Comparison of ENCODE assay signal across 1 cellular context in genomic region chr14:71372411-71372838, GRCh38.
TF ChIP-seq lines count a peak whose summit lies in the region.

No MANE protein-coding gene starts in this region.

TF ChIP-seq in HEK293, 187 proteins besides CTCF, POLR2A, EP300 and RAD21 (continued from another document):
- no peak for TF ChIP-seq PBX3 (CRISPR knock-in tag; IDR thresholded peaks at IDR 0.05)
- no peak for TF ChIP-seq GLIS2 (tag by site-specific recombination; IDR thresholded peaks at IDR 0.05)
- TF ChIP-seq ZNF585B (tag by site-specific recombination; IDR thresholded peaks at IDR 0.05) = no peak
- TF ChIP-seq ZNF266 (tag by site-specific recombination; IDR thresholded peaks at IDR 0.05; ENCODE audit: low read depth) = no peak
- no peak for TF ChIP-seq ZNF157 (tag by site-specific recombination; IDR thresholded peaks at IDR 0.05)
- TF ChIP-seq KLF10 (tag by site-specific recombination; IDR thresholded peaks at IDR 0.05) = no peak
- TF ChIP-seq ZFP37 (tag by site-specific recombination; IDR thresholded peaks at IDR 0.05) = no peak
- TF ChIP-seq SALL2 (tag by site-specific recombination; IDR thresholded peaks at IDR 0.05; ENCODE audit: borderline replicate concordance) = no peak
- TF ChIP-seq KLF8 (tag by site-specific recombination; IDR thresholded peaks at IDR 0.05) = no peak
- TF ChIP-seq ZNF837 (tag by site-specific recombination; IDR thresholded peaks at IDR 0.05) = no peak
- TF ChIP-seq ZNF776 (tag by site-specific recombination; IDR thresholded peaks at IDR 0.05; ENCODE audit: borderline replicate concordance) = no peak
- no peak for TF ChIP-seq AEBP2 (tag by site-specific recombination; IDR thresholded peaks at IDR 0.05; ENCODE audit: borderline replicate concordance)
- no peak for TF ChIP-seq ZNF514 (tag by site-specific recombination; IDR thresholded peaks at IDR 0.05)
- TF ChIP-seq ZNF501 (tag by site-specific recombination; IDR thresholded peaks at IDR 0.05) = no peak
- TF ChIP-seq FEZF1 (tag by site-specific recombination; IDR thresholded peaks at IDR 0.05) = peak; percentile 76
- TF ChIP-seq GLI2 (tag by site-specific recombination; IDR thresholded peaks at IDR 0.05; ENCODE audit: borderline replicate concordance, low read depth) = peak; percentile 87
- TF ChIP-seq ZNF600 (tag by site-specific recombination; IDR thresholded peaks at IDR 0.05) = no peak
- no peak for TF ChIP-seq ZNF510 (tag by site-specific recombination; IDR thresholded peaks at IDR 0.05; ENCODE audit: insufficient replicate concordance)
- no peak for TF ChIP-seq ZNF549 (tag by site-specific recombination; IDR thresholded peaks at IDR 0.05)
- no peak for TF ChIP-seq ZNF133 (tag by site-specific recombination; IDR thresholded peaks at IDR 0.05)
- TF ChIP-seq MYNN (tag by site-specific recombination; IDR thresholded peaks at IDR 0.05; ENCODE audit: borderline replicate concordance) = no peak
- TF ChIP-seq YY1 (tag by site-specific recombination; IDR thresholded peaks at IDR 0.05) = no peak
- TF ChIP-seq ZNF18 (tag by site-specific recombination; IDR thresholded peaks at IDR 0.05) = peak; percentile 46; the same call in 1 of the 2 replicates
- TF ChIP-seq PRDM2 (tag by site-specific recombination; IDR thresholded peaks at IDR 0.05; ENCODE audit: borderline replicate concordance) = no peak
